ENCODE assay signal across 8 cellular contexts in the genomic region with DNA sequence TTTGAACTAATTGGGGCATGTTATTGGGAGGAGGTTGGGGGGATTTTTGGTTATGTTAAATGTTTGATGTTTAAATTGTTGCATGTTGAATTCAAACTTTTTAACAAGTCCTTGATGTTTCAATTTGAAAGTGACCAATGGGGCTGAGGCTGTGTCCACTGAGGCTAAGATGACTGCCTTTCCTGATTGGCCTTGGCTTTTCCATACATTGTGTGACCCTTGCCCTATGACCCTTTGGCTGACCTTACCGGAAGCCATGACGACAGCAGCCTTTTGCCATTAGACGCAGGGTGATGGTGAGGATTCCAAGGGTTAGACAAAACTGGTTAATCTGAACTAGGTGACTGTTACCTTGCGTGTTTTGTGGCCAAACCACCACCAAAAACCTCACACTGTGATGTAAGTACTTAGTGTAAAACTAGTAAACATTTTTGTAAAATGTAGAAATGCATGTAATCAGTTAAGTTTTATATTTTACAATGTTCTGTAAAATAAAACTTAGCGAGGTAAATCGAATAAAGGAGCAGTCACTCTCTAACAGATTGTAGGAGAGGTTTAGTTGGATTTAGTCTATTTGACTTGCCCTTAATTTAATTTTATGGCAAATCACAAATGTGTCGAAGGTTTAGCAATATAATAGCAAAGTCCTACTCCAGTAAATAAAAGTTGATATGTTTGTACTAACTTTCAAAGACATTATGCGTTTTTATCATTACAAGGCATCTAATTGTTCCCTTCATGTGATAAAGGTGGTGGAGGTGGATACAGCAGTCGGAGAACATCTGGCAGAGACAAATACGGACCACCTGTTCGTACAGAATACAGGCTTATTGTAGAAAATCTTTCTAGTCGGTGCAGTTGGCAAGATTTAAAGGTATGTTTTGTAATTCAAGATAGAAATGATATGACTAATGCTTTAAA. TPM values are rescaled to one million over a fixed set of nuclear protein-coding genes. Genes with fewer than 3 reads are reported as not detected.
DNase-seq lines count a peak whose midpoint lies in the region; ATAC-seq and TF ChIP-seq lines count a peak whose summit lies in the region.

No MANE protein-coding gene starts in this region.

- 46 to 56% (median 50%) methylated on average over 12 of the region's 12 CpGs for WGBS in stomach, 5 donors

- H3K36me3 ChIP-seq in left ventricle myocardium inferior = peaks cover 55% of the 10 kb centered on the region
- H3K36me3 ChIP-seq in stomach = peaks cover 41 to 55% (median 54%) of the 10 kb centered on the region in 4 donors

- H3K9me3 ChIP-seq in left ventricle myocardium inferior (replicated peaks) (no peaks in the 10 kb centered on the region), stomach (no peaks in the 10 kb centered on the region)

- no peaks in the 10 kb centered on the region for H3K9me3 Mint-ChIP-seq in activated naive CD4-positive, alpha-beta T cell treated with anti-CD3 and anti-CD28 coated beads, Interleukin-2, amount 10 ng/mL, durations not matched to agents 7 days and 5 days
- peaks cover 0 to 2% (median 0%) of the 10 kb centered on the region in 6 donors for H3K9me3 Mint-ChIP-seq in immature natural killer cell

- TF ChIP-seq CTCF in left ventricle myocardium inferior (IDR thresholded peaks at IDR 0.05; ENCODE audit: borderline replicate concordance) (no peak), stomach (IDR thresholded peaks at IDR 0.05) (no peak)

- peak overlapping the region; percentile 100 for H3K27ac ChIP-seq in left ventricle myocardium inferior (replicated peaks)
- peak overlapping the region in 4 of 5 donors; percentile 100 for H3K27ac ChIP-seq in stomach

- peak overlapping the region; percentile 81 for H3K27ac Mint-ChIP-seq in activated naive CD4-positive, alpha-beta T cell treated with anti-CD3 and anti-CD28 coated beads, Interleukin-2, amount 10 ng/mL, durations not matched to agents 7 days and 5 days
- H3K27ac Mint-ChIP-seq in immature natural killer cell = peak overlapping the region; percentile 82 to 95 (median 84)

- H3K4me1 Mint-ChIP-seq in activated naive CD4-positive, alpha-beta T cell treated with anti-CD3 and anti-CD28 coated beads, Interleukin-2, amount 10 ng/mL, durations not matched to agents 7 days and 5 days = peaks cover 42% of the 10 kb centered on the region
- H3K4me1 Mint-ChIP-seq in immature natural killer cell = peaks cover 41 to 70% of the 10 kb centered on the region in 2 donors

- peaks cover 62% of the 10 kb centered on the region for H3K4me1 ChIP-seq in left ventricle myocardium inferior
- peaks cover 13 to 62% (median 44%) of the 10 kb centered on the region in 4 donors for H3K4me1 ChIP-seq in stomach

- H3K4me3 Mint-ChIP-seq in activated naive CD4-positive, alpha-beta T cell treated with anti-CD3 and anti-CD28 coated beads, Interleukin-2, amount 10 ng/mL, durations not matched to agents 7 days and 5 days = peak overlapping the region; percentile 83
- H3K4me3 Mint-ChIP-seq in immature natural killer cell = peak overlapping the region; percentile 75 to 97 (median 83)

- DNase-seq in left ventricle myocardium inferior = no peak
- DNase-seq in left ventricle myocardium superior = no peak
- DNase-seq in activated naive CD4-positive, alpha-beta T cell treated with anti-CD3 and anti-CD28 coated beads, Interleukin-2, amount 10 ng/mL, durations not matched to agents 7 days and 5 days = peak; percentile 43
- DNase-seq in immature natural killer cell = no peak
- DNase-seq in stomach = no peak
- no peak for DNase-seq in T-helper 9 cell
- DNase-seq in NCI-H226 = no peak

- peaks cover 49% of the 10 kb centered on the region for H3K36me3 Mint-ChIP-seq in activated naive CD4-positive, alpha-beta T cell treated with anti-CD3 and anti-CD28 coated beads, Interleukin-2, amount 10 ng/mL, durations not matched to agents 7 days and 5 days
- H3K36me3 Mint-ChIP-seq in immature natural killer cell = peaks cover 4 to 42% (median 31%) of the 10 kb centered on the region in 3 donors

- H3K27me3 ChIP-seq in left ventricle myocardium inferior (ENCODE audit: low read depth) (peaks cover under 1% of the 10 kb centered on the region), stomach (peaks cover 0 to 6% (median 0%) of the 10 kb centered on the region in 3 donors)

- H3K27me3 Mint-ChIP-seq in activated naive CD4-positive, alpha-beta T cell treated with anti-CD3 and anti-CD28 coated beads, Interleukin-2, amount 10 ng/mL, durations not matched to agents 7 days and 5 days = peaks cover 17% of the 10 kb centered on the region
- peaks cover 8 to 27% (median 24%) of the 10 kb centered on the region in 3 donors for H3K27me3 Mint-ChIP-seq in immature natural killer cell (ENCODE audit: low read depth in 3 of 3)

- no peak for ATAC-seq in left ventricle myocardium superior
- ATAC-seq in GM21360 (IDR thresholded peaks at IDR 0.05; ENCODE audit: unreplicated experiment) = no peak

- CTCF ChIA-PET in activated naive CD4-positive, alpha-beta T cell treated with anti-CD3 and anti-CD28 coated beads, Interleukin-2, amount 10 ng/mL, durations not matched to agents 7 days and 5 days (lab: Charles Lee) = interaction anchor here (2.0 kb wide), 1 partner anchor 10 kb away, joined by 6 read pairs; no protein-coding TSS in a partner anchor

- no peak for TF ChIP-seq POLR2A in stomach (IDR thresholded peaks at IDR 0.05)

- peak overlapping the region; percentile 99 for H3K4me3 ChIP-seq in left ventricle myocardium inferior
- H3K4me3 ChIP-seq in stomach = peak overlapping the region; percentile 93 to 99 (median 96)

- intact Hi-C loops in left ventricle myocardium inferior (cut with micrococcal nuclease) (no loop called here), left ventricle myocardium superior (cut with micrococcal nuclease) (no loop called here), stomach (cut with DNase I; ENCODE audit: low total_unique reads) (no loop called here)

- no peak for TF ChIP-seq EP300 in stomach (IDR thresholded peaks at IDR 0.05)

RNA-seq across cellular contexts. Expression of gene SRSF6, which starts 1.6 kb away (rescaled TPM):
- total RNA-seq in left ventricle myocardium inferior (58.7 TPM), left ventricle myocardium superior (56.5 TPM), stomach (100 to 1,000 TPM in 1 of 5 donors, 10 to 100 TPM in 4; 22.8 to 109 (median 71.0) TPM)
- polyA plus RNA-seq in immature natural killer cell (10 to 100 TPM; 18.7 to 43.7 (median 25.4) TPM), stomach (10 to 100 TPM; 38.7 to 72.1 (median 46.7) TPM)

RNA-seq across cellular contexts. Expression of gene L3MBTL1, which starts 48.2 kb away (rescaled TPM):
- total RNA-seq in left ventricle myocardium inferior (4.0 TPM), left ventricle myocardium superior (5.7 TPM), stomach (10 to 100 TPM in 3 of 5 donors, 1 to 10 TPM in 2; 8.2 to 28.7 (median 18.4) TPM)
- polyA plus RNA-seq in immature natural killer cell (1 to 10 TPM in 1 of 3 donors, under 1 TPM in 1, not detected in 1; 0.91 to 1.8 TPM), stomach (1 to 10 TPM in 2 of 3 donors, under 1 TPM in 1; 0.76 to 6.5 (median 1.7) TPM)
